1 cellular context compared by ENCODE assay signal in the genomic region with DNA sequence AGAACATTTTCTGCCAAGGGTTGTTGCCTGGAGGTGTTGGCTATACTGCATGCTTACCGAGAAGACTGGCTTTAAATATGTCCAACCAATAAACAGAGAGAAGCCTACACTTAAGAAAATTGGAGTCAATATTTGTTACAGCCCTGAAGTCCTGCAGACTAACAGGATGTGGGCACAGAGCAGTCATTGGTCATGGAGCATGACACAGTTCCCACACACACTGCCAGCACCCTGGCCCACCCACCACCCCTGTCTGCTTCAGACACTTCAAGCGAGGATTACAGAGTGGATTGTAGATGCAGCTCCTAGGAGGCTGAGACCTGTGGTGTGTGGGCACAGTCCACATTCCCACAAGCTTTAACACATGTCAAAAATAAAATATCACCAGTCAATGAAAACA.
TF ChIP-seq lines count a peak whose summit lies in the region.

No MANE protein-coding gene starts in this region.

TF ChIP-seq in SK-N-SH treated with all-trans-retinoic acid at 6 μM for 48 hours, 23 proteins besides CTCF, POLR2A, EP300 and RAD21 (continued from another document):
- TF ChIP-seq, protein P1, sequence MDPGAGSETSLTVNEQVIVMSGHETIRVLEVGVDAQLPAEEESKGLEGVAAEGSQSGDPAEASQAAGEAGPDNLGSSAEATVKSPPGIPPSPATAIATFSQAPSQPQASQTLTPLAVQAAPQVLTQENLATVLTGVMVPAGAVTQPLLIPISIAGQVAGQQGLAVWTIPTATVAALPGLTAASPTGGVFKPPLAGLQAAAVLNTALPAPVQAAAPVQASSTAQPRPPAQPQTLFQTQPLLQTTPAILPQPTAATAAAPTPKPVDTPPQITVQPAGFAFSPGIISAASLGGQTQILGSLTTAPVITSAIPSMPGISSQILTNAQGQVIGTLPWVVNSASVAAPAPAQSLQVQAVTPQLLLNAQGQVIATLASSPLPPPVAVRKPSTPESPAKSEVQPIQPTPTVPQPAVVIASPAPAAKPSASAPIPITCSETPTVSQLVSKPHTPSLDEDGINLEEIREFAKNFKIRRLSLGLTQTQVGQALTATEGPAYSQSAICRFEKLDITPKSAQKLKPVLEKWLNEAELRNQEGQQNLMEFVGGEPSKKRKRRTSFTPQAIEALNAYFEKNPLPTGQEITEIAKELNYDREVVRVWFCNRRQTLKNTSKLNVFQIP (CRISPR knock-in tag; IDR thresholded peaks at IDR 0.05; ENCODE audit: borderline replicate concordance, low read depth): no peak
- TF ChIP-seq PPARA (CRISPR knock-in tag; IDR thresholded peaks at IDR 0.05; ENCODE audit: borderline replicate concordance) (no peak), ZFP3 (CRISPR knock-in tag; IDR thresholded peaks at IDR 0.05) (no peak), ISL1 (CRISPR knock-in tag; IDR thresholded peaks at IDR 0.05) (no peak), ZFP30 (CRISPR knock-in tag; IDR thresholded peaks at IDR 0.05) (no peak), CSDC2 (CRISPR knock-in tag; IDR thresholded peaks at IDR 0.05) (no peak)
- TF ChIP-seq, protein P2, sequence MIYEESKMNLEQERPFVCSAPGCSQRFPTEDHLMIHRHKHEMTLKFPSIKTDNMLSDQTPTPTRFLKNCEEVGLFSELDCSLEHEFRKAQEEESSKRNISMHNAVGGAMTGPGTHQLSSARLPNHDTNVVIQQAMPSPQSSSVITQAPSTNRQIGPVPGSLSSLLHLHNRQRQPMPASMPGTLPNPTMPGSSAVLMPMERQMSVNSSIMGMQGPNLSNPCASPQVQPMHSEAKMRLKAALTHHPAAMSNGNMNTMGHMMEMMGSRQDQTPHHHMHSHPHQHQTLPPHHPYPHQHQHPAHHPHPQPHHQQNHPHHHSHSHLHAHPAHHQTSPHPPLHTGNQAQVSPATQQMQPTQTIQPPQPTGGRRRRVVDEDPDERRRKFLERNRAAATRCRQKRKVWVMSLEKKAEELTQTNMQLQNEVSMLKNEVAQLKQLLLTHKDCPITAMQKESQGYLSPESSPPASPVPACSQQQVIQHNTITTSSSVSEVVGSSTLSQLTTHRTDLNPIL (CRISPR knock-in tag; IDR thresholded peaks at IDR 0.05; ENCODE audit: low read depth): no peak
